In genomic region chr7:149489391-149490024, GRCh38 we compare ENCODE assay signal across 12 cellular contexts. TPM values are rescaled to one million over a fixed set of nuclear protein-coding genes. Genes with fewer than 3 reads are reported as not detected.
DNase-seq lines count a peak whose midpoint lies in the region; ATAC-seq, FAIRE-seq and TF ChIP-seq lines count a peak whose summit lies in the region.
"Had no signal": no experiment of that assay in that cellular context is flagged by ENCODE, and none has a peak within 500 bp of the region (broad histone marks: within the 10 kb centered on the region; RNA-seq: fewer than 3 reads in every experiment).

No MANE protein-coding gene starts in this region.

- in situ Hi-C loops in GM13977 (cut with MboI; ENCODE audit: low pct_unique_long_range_greater_than_20kb, low sequenced_read_pairs, unreplicated experiment), result no loop called here

- H3K27ac ChIP-seq in WERI-Rb-1, result no peak overlapping the region

- H3K9me3 ChIP-seq in BE2C (no peaks in the 10 kb centered on the region), WERI-Rb-1 (ENCODE audit: severe bottlenecking) (no peaks in the 10 kb centered on the region)
- H3K9me3 ChIP-seq: MG63 had no signal

- DNase-seq in BE2C, result no peak
- DNase-seq in GM13977 (ENCODE audit: low spot score), result no peak
- peak; percentile 19 for DNase-seq in WERI-Rb-1
- peak; percentile 25 for DNase-seq in kidney tubule cell (ENCODE audit: low spot score)
- DNase-seq in stimulated activated CD4-positive, alpha-beta T cell treated with anti-CD3 and anti-CD28 coated beads, Interleukin-4, amount 100 ng/mL, for 4 hours, result no peak
- no peak for DNase-seq in GM19239 (ENCODE audit: insufficient read length, low spot score)
- DNase-seq: activated CD4-positive, alpha-beta memory T cell treated with anti-CD3 and anti-CD28 coated beads, Interleukin-2, amount 10 ng/mL, durations not matched to agents 7 days and 5 days; glutamatergic neuron; MG63; natural killer cell had no signal

- peak; percentile 35 for TF ChIP-seq CTCF in BE2C (IDR thresholded peaks at IDR 0.05; ENCODE audit: low read depth, low read length)
- TF ChIP-seq CTCF in GM13977 (IDR thresholded peaks at IDR 0.05; ENCODE audit: extremely low read depth, insufficient read depth, missing control alignments), result peak; percentile 28
- peak; percentile 50 for TF ChIP-seq CTCF in WERI-Rb-1 (IDR thresholded peaks at IDR 0.05; ENCODE audit: low read depth, low read length)

- H3K27me3 ChIP-seq in BE2C (no peaks in the 10 kb centered on the region), WERI-Rb-1 (ENCODE audit: insufficient read depth, low read depth, severe bottlenecking) (no peaks in the 10 kb centered on the region)
- H3K27me3 ChIP-seq: MG63 had no signal

- H3K36me3 ChIP-seq in BE2C (peaks cover 63% of the 10 kb centered on the region), WERI-Rb-1 (peaks cover 54% of the 10 kb centered on the region)

- H3K4me1 ChIP-seq in BE2C, result no peaks in the 10 kb centered on the region

- H3K4me3 ChIP-seq in BE2C (ENCODE audit: low read depth, low read length), result no peak overlapping the region
- no peak overlapping the region for H3K4me3 ChIP-seq in WERI-Rb-1 (ENCODE audit: low read depth, low read length)
- H3K4me3 ChIP-seq: MG63 had no signal

- FAIRE-seq in GM19239 (lab: Jason Lieb, UNC), result no peak

- no peak for ATAC-seq in HG03097 (IDR thresholded peaks at IDR 0.05; ENCODE audit: low FRiP score, unreplicated experiment)
- no peak for ATAC-seq in HG02884 (IDR thresholded peaks at IDR 0.05; ENCODE audit: unreplicated experiment)
- ATAC-seq: natural killer cell had no signal

RNA-seq across cellular contexts. Expression of gene ZNF746, which starts 8.1 kb away (rescaled TPM):
- 22.7 TPM for polyA plus RNA-seq in BE2C (2012; ENCODE audit: insufficient read depth, insufficient read length, low read depth)

RNA-seq across cellular contexts. Expression of gene ZNF777, which starts 28.6 kb away (rescaled TPM):
- 34.3 TPM for polyA plus RNA-seq in BE2C (2012; ENCODE audit: insufficient read depth, insufficient read length, low read depth)

Comparison
In these comparisons a context has a peak if more than half of its experiments do, and no peak if none do; other contexts are left out.
1. DNase-seq: peak in WERI-Rb-1 (single experiment) and kidney tubule cell (single experiment); none in BE2C (single experiment), GM13977 (single experiment), stimulated activated CD4-positive, alpha-beta T cell treated with anti-CD3 and anti-CD28 coated beads, Interleukin-4, amount 100 ng/mL, for 4 hours (0 of 2) and GM19239 (single experiment).
2. Peak in every context shown above with its lines, with median percentiles within 50 percentile points of each other: CTCF ChIP-seq.